11 cellular contexts compared by ENCODE assay signal in genomic region chr4:176212388-176212787, GRCh38. TPM values are rescaled to one million over a fixed set of nuclear protein-coding genes. Genes with fewer than 3 reads are reported as not detected.
DNase-seq lines count a peak whose midpoint lies in the region; ATAC-seq, FAIRE-seq and TF ChIP-seq lines count a peak whose summit lies in the region.
"Not testable (repeated sequence)": the region's sequence is repeated elsewhere in the genome, so short reads cannot be mapped to it uniquely, and the experiment has no call there.
"Had no signal": no experiment of that assay in that cellular context is flagged by ENCODE, and none has a peak within 500 bp of the region (broad histone marks: within the 10 kb centered on the region; RNA-seq: fewer than 3 reads in every experiment).

No MANE protein-coding gene starts in this region.

- H3K9ac ChIP-seq in K562 (ENCODE audit: insufficient read depth in 1 of 2, low read depth in 2 of 2, low read length in 2 of 2): not testable (repeated sequence)

- H2AFZ ChIP-seq in K562 (ENCODE audit: low read depth, low read length): not testable (repeated sequence)

- not testable (repeated sequence) for TF ChIP-seq CTCF in NB4 (IDR thresholded peaks at IDR 0.05; ENCODE audit: low read depth, low read length); K562 (IDR thresholded peaks at IDR 0.05 in 2 of 3, conservative IDR thresholded peaks at IDR 0.05 in 1 of 3; ENCODE audit: insufficient read depth in 2 of 3, low read depth in 1 of 3, low read length in 3 of 3)

- H4K20me1 ChIP-seq in K562 (replicated peaks; ENCODE audit: control insufficient read depth, insufficient read depth, low read length): not testable (repeated sequence)

- 0% methylated on average over 2 of the region's 2 CpGs for WGBS in K562 (ENCODE audit: insufficient coverage, low coverage, missing lambda C conversion rate)

- not testable (repeated sequence) for H3K9me1 ChIP-seq in K562 (ENCODE audit: control insufficient read depth, insufficient read depth, low read length)

- H3K27me3 ChIP-seq in K562 (ENCODE audit: control insufficient read depth in 2 of 2, insufficient read depth in 2 of 2, low read length in 2 of 2): not testable (repeated sequence)

- BruUV-seq in K562 (replicated peaks; lab: Mats Ljungman, UMichigan): not testable (repeated sequence)

- intact Hi-C loops in K562 (cut with micrococcal nuclease): not testable (repeated sequence)

- POLR2A ChIA-PET in K562 (lab: Yijun Ruan, JAX): interaction anchor here (0.7 to 0.8 kb wide), 2 partner anchors 16 to 36 kb away, joined by 3 read pairs; no protein-coding TSS in a partner anchor

- not testable (repeated sequence) for TF ChIP-seq EP300 in K562 (IDR thresholded peaks at IDR 0.05; ENCODE audit: low read length)

- not testable (repeated sequence) for H3K4me2 ChIP-seq in K562 (ENCODE audit: insufficient read depth, low read length)

- CTCF ChIA-PET in K562 (lab: Yijun Ruan, JAX; ENCODE audit: low intra/inter-chr PET ratio): not testable (repeated sequence)

- ATAC-seq in K562: not testable (repeated sequence)

- not testable (repeated sequence) for H3K4me1 ChIP-seq in K562 (replicated peaks in 1 of 2; ENCODE audit: control insufficient read depth in 2 of 2, insufficient read depth in 2 of 2, low read length in 2 of 2)

- TF ChIP-seq RAD21 in K562 (CRISPR knock-in tag; conservative IDR thresholded peaks at IDR 0.05 in 1 of 2, IDR thresholded peaks at IDR 0.05 in 1 of 2): not testable (repeated sequence)

- H3K27ac ChIP-seq in K562 (ENCODE audit: extremely low read depth, low read depth, low read length): not testable (repeated sequence)

- H3K36me3 ChIP-seq in K562 (ENCODE audit: control insufficient read depth, insufficient read depth, low read length): not testable (repeated sequence)

- not testable (repeated sequence) for H3K9me3 ChIP-seq in K562 (replicated peaks; ENCODE audit: control insufficient read depth, insufficient read depth, low read depth, low read length)

- peak; percentile 79 for DNase-seq in KBM-7
- DNase-seq in NB4 (ENCODE audit: low read depth): peak; percentile 11
- peak; percentile 19 for DNase-seq in SKM-1 treated with dmso at 0.1 percent for 144 hours (lab: John Stamatoyannopoulos, UW; ENCODE audit: unreplicated experiment)
- not testable (repeated sequence) for DNase-seq in K562 (ENCODE audit: extremely low read depth in 1 of 4, low spot score in 3 of 4)

- not testable (repeated sequence) for H3K79me2 ChIP-seq in K562 (ENCODE audit: control insufficient read depth, insufficient read depth, low read length)

- not testable (repeated sequence) for H3K4me3 ChIP-seq in NB4 (ENCODE audit: low read depth, low read length); K562

- in situ Hi-C loops in KBM-7 (cut with MboI; ENCODE audit: low pct_unique_long_range_greater_than_20kb, low sequenced_read_pairs); K562 (cut with MboI): not testable (repeated sequence)

- not testable (repeated sequence) for FAIRE-seq in K562 (lab: Jason Lieb, UNC)

- not testable (repeated sequence) for TF ChIP-seq POLR2A in NB4 (IDR thresholded peaks at IDR 0.05; ENCODE audit: extremely low read depth, insufficient read length); K562 (conservative IDR thresholded peaks at IDR 0.05)

TF ChIP-seq in K562, 482 proteins besides CTCF, POLR2A, EP300 and RAD21:
- TF ChIP-seq ESRRA (IDR thresholded peaks at IDR 0.05; ENCODE audit: borderline replicate concordance, low read depth) (peak; percentile 55; the same call in 1 of the 2 replicates), FOXJ2 (tag; IDR thresholded peaks at IDR 0.05) (0 out of 2 replicates have a peak, but pooled peaks have one; percentile 20)

RNA-seq across cellular contexts. Expression of gene SPATA4, which starts 17.0 kb away (rescaled TPM):
- not detected in 2 replicates for total RNA-seq in K562 (2011; cell fraction: chromatin; rRNA removed; ENCODE audit: low replicate concordance)
- total RNA-seq in K562 (2011; cell fraction: nucleolus; rRNA removed): not detected in 2 replicates
- not detected in 2 replicates for total RNA-seq in K562 (2011; cell fraction: nucleoplasm; rRNA removed)
- total RNA-seq in K562 (2014; rRNA removed) (not detected in 2 replicates), K562 (2014; rRNA removed; fragmentation: Illumina TruSeq; extraction: Trizol) (not detected in 2 replicates), K562 (2015; rRNA removed; fragmentation: Illumina TruSeq; extraction: Trizol) (not detected in 2 replicates), K562 (2021) (not detected in 2 replicates)
- polyA plus RNA-seq in K562 (2011; rRNA removed) (not detected in 2 replicates), K562 (2014; fragmentation: Illumina TruSeq; extraction: Trizol) (not detected in 2 replicates), K562 (2014; fragmentation: Nextera tagmentation; extraction: Ambion mirVana) (not detected), K562 (2014; rRNA removed) (not detected in 2 replicates)
- polyA plus RNA-seq in K562 (2011; cell fraction: cytosol; rRNA removed): not detected in 2 replicates
- polyA plus RNA-seq in K562 (2011; cell fraction: nucleus; rRNA removed): not detected in 2 replicates
- not detected in 2 replicates for polyA plus RNA-seq in K562 (2012)
- polyA minus RNA-seq in K562 (2011; rRNA and poly(A)+ RNA removed): not detected in 2 replicates
- not detected in 2 replicates for polyA minus RNA-seq in K562 (2011; cell fraction: cytosol; rRNA and poly(A)+ RNA removed)
- not detected in 2 replicates for polyA minus RNA-seq in K562 (2011; cell fraction: nucleus; rRNA and poly(A)+ RNA removed)
- total RNA-seq: A673; Caco-2; Calu3; CD4-positive, alpha-beta memory T cell; CD4-positive, CD25-positive, alpha-beta regulatory T cell; CD8-positive, alpha-beta memory T cell had no signal
- polyA plus RNA-seq: CD14-positive monocyte; CD4-positive, alpha-beta memory T cell; CD4-positive, CD25-positive, alpha-beta regulatory T cell; CD8-positive, alpha-beta memory T cell had no signal

RNA-seq across cellular contexts. Expression of gene ASB5, which starts 56.6 kb away (rescaled TPM):
- not detected in 2 replicates for total RNA-seq in K562 (2011; cell fraction: chromatin; rRNA removed; ENCODE audit: low replicate concordance)
- total RNA-seq in K562 (2011; cell fraction: nucleolus; rRNA removed): 0.39 TPM in 1 of 2 replicates, not detected in the other
- total RNA-seq in K562 (2011; cell fraction: nucleoplasm; rRNA removed): 1.3 TPM in 1 of 2 replicates, not detected in the other
- not detected in 2 replicates for total RNA-seq in K562 (2014; rRNA removed)
- not detected in 2 replicates for total RNA-seq in K562 (2014; rRNA removed; fragmentation: Illumina TruSeq; extraction: Trizol)
- total RNA-seq in K562 (2015; rRNA removed; fragmentation: Illumina TruSeq; extraction: Trizol): not detected in 2 replicates
- not detected in 2 replicates for total RNA-seq in K562 (2021)
- not detected in 2 replicates for polyA plus RNA-seq in K562 (2011; rRNA removed)
- not detected in 2 replicates for polyA plus RNA-seq in K562 (2011; cell fraction: cytosol; rRNA removed)
- not detected in 2 replicates for polyA plus RNA-seq in K562 (2011; cell fraction: nucleus; rRNA removed)
- not detected in 2 replicates for polyA plus RNA-seq in K562 (2012)
- not detected in 2 replicates for polyA plus RNA-seq in K562 (2014; fragmentation: Illumina TruSeq; extraction: Trizol)
- not detected for polyA plus RNA-seq in K562 (2014; fragmentation: Nextera tagmentation; extraction: Ambion mirVana)
- not detected in 2 replicates for polyA plus RNA-seq in K562 (2014; rRNA removed)
- not detected in 2 replicates for polyA minus RNA-seq in K562 (2011; rRNA and poly(A)+ RNA removed)
- polyA minus RNA-seq in K562 (2011; cell fraction: cytosol; rRNA and poly(A)+ RNA removed): not detected in 2 replicates
- polyA minus RNA-seq in K562 (2011; cell fraction: nucleus; rRNA and poly(A)+ RNA removed): not detected in 2 replicates
- total RNA-seq: A673; Caco-2; Calu3; CD4-positive, alpha-beta memory T cell; CD4-positive, CD25-positive, alpha-beta regulatory T cell; CD8-positive, alpha-beta memory T cell had no signal
- polyA plus RNA-seq: CD14-positive monocyte; CD4-positive, alpha-beta memory T cell; CD4-positive, CD25-positive, alpha-beta regulatory T cell; CD8-positive, alpha-beta memory T cell had no signal
